Comparison of ENCODE assay signal across 8 cellular contexts in genomic region chr6:81753709-81754678, GRCh38.
A peak's percentile ranks its signal among the peaks of the same experiment; 100 is the strongest.
DNase-seq lines count a peak whose midpoint lies in the region; ATAC-seq and TF ChIP-seq lines count a peak whose summit lies in the region.

No MANE protein-coding gene starts in this region.

- peaks cover 9 to 22% of the 10 kb centered on the region in 2 donors for H3K4me1 ChIP-seq in mucosa of rectum (ENCODE audit: control insufficient read depth in 2 of 2, insufficient read depth in 2 of 2, low read length in 2 of 2)

- DNase-seq in 8988T (peak; percentile 52), NOMO-1 (lab: John Stamatoyannopoulos, UW; ENCODE audit: unreplicated experiment in 2 of 2) (peak; percentile 72 to 82), activated T-cell treated with anti-CD3 and anti-CD28 coated beads for 24 hours (ENCODE audit: low read depth) (peak; percentile 82), epithelial cell of esophagus (ENCODE audit: low read depth) (peak; percentile 57)
- peak; percentile 80 for DNase-seq in stimulated activated CD8-positive, alpha-beta memory T cell treated with anti-CD3 and anti-CD28 coated beads, Interleukin-4, amount 100 ng/mL, for 24 hours (ENCODE audit: low read depth)

- peaks cover 0 to 5% of the 10 kb centered on the region in 2 donors for H3K36me3 ChIP-seq in mucosa of rectum (ENCODE audit: control insufficient read depth in 2 of 2, insufficient read depth in 2 of 2, low read length in 2 of 2)

- H3K27me3 ChIP-seq in mucosa of rectum (ENCODE audit: control insufficient read depth in 2 of 2, insufficient read depth in 2 of 2, low read length in 2 of 2): no peaks in the 10 kb centered on the region

- peak overlapping the region; percentile 96 to 98 for H3K27ac ChIP-seq in mucosa of rectum (ENCODE audit: low read depth in 2 of 2, low read length in 2 of 2)

- H3K9ac ChIP-seq in mucosa of rectum (ENCODE audit: low read depth in 1 of 2, low read length in 2 of 2): peak overlapping the region; percentile 89 to 99

- ATAC-seq in GM18907 (IDR thresholded peaks at IDR 0.05; ENCODE audit: unreplicated experiment) (peak; percentile 57), HG03159 (IDR thresholded peaks at IDR 0.05; ENCODE audit: unreplicated experiment) (peak; percentile 36)

- no peaks in the 10 kb centered on the region for H3K9me3 ChIP-seq in mucosa of rectum (ENCODE audit: control insufficient read depth in 2 of 2, low read length in 2 of 2)

- H3K4me3 ChIP-seq in epithelial cell of esophagus (ENCODE audit: low read length) (peak overlapping the region; percentile 85), mucosa of rectum (ENCODE audit: low read length in 2 of 2) (peak overlapping the region; percentile 81 to 99)

- TF ChIP-seq CTCF in epithelial cell of esophagus (IDR thresholded peaks at IDR 0.05; ENCODE audit: insufficient read depth, low read depth, low read length, missing control alignments): peak; percentile 57

Comparison
In these comparisons a context has a peak if more than half of its experiments do, and no peak if none do; other contexts are left out.
1. Peak in every context shown above with its lines: DNase-seq, ATAC-seq, H3K4me3 ChIP-seq and H3K27ac ChIP-seq.